ENCODE assay signal across 24 cellular contexts in the genomic region with DNA sequence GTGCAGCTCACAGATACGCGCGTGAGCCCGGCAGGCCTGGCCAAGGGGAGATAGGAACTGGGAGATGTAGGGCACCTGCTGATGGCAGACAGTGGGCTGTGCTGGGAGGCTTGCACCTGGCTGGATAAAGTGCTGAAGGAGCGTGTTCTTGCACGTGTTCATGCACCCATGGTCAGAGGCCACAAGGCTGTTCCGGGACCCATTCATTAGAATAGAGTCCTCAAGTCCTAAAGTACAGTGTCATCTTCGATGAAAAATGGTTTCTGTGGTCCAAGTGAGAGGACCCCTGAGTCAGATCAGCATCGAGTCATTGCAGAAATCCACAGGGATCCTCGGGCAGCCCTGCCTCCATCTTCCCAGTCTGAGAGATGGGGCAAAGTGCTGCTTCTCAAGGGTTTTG.
A peak's percentile ranks its signal among the peaks of the same experiment; 100 is the strongest.
DNase-seq lines count a peak whose midpoint lies in the region; ATAC-seq and TF ChIP-seq lines count a peak whose summit lies in the region.
"Had no signal": no experiment of that assay in that cellular context is flagged by ENCODE, and none has a peak within 500 bp of the region (broad histone marks: within the 10 kb centered on the region; RNA-seq: fewer than 3 reads in every experiment).

No MANE protein-coding gene starts in this region.

- peak overlapping the region; percentile 83 for H3K27ac Mint-ChIP-seq in activated T-cell treated with anti-CD3 and anti-CD28 coated beads, Interleukin-2, amount 50 U/mL, for 72 hours
- no peak overlapping the region for H3K27ac Mint-ChIP-seq in activated T-helper 2 cell treated with anti-CD3 and anti-CD28 coated beads, Interferon-gamma antibody, Interleukin-2, Interleukin-4, amounts not matched to agents 10 μg/mL and 5 μg/mL and 100 μg/mL, durations not matched to agents 14 hours and 24 hours and 36 hours

- no peaks in the 10 kb centered on the region for H3K9me2 ChIP-seq in Karpas-422 (replicated peaks; ENCODE audit: insufficient read depth, low read length)

- H3K27me3 ChIP-seq in Karpas-422 (ENCODE audit: low read length) (no peaks in the 10 kb centered on the region), dorsolateral prefrontal cortex (no peaks in the 10 kb centered on the region), smooth muscle cell (ENCODE audit: low read depth) (no peaks in the 10 kb centered on the region), tibial artery (no peaks in the 10 kb centered on the region)
- H3K27me3 ChIP-seq: BE2C, breast epithelium, left lung, thyroid gland had no signal

- no peak for TF ChIP-seq CTCF in dorsolateral prefrontal cortex (IDR thresholded peaks at IDR 0.05 in 54 of 56, conservative IDR thresholded peaks at IDR 0.05 in 2 of 56; ENCODE audit: low read depth in 1 of 56, partially characterized antibody in 56 of 56)
- TF ChIP-seq CTCF in smooth muscle cell (IDR thresholded peaks at IDR 0.05; ENCODE audit: borderline replicate concordance, insufficient read depth, poor library complexity, severe bottlenecking) = no peak
- TF ChIP-seq CTCF in tibial artery (IDR thresholded peaks at IDR 0.05) = no peak

- no peaks in the 10 kb centered on the region for H3K9me3 ChIP-seq in Karpas-422 (ENCODE audit: low read length)
- no peaks in the 10 kb centered on the region for H3K9me3 ChIP-seq in smooth muscle cell (replicated peaks; ENCODE audit: low read depth)
- no peaks in the 10 kb centered on the region for H3K9me3 ChIP-seq in tibial artery
- H3K9me3 ChIP-seq: BE2C, breast epithelium, left lung, thyroid gland had no signal

- WGBS in smooth muscle cell (ENCODE audit: low lambda C conversion rate) = 92% methylated on average over 10 of the region's 10 CpGs

- H2AFZ ChIP-seq in Karpas-422 (ENCODE audit: low read length) (no peak overlapping the region), smooth muscle cell (ENCODE audit: low read depth) (no peak overlapping the region)

- no peak for DNase-seq in activated T-cell treated with anti-CD3 and anti-CD28 coated beads, Interleukin-2, amount 50 U/mL, for 72 hours
- no peak for DNase-seq in activated T-cell treated with anti-CD3 and anti-CD28 coated beads, Interleukin-2, amount 50 U/mL, for 1 hour
- DNase-seq in Karpas-422 = peak; percentile 64
- DNase-seq in dorsolateral prefrontal cortex = no peak
- no peak for DNase-seq in smooth muscle cell (lab: John Stamatoyannopoulos, UW; ENCODE audit: unreplicated experiment)
- DNase-seq in activated T-helper 2 cell treated with anti-CD3 and anti-CD28 coated beads, Interferon-gamma antibody, Interleukin-2, Interleukin-4, amounts not matched to agents 10 μg/mL and 5 μg/mL and 100 μg/mL, durations not matched to agents 14 hours and 24 hours and 36 hours (ENCODE audit: low spot score) = no peak
- no peak for DNase-seq in tibial artery
- DNase-seq: activated CD4-positive, alpha-beta T cell treated with anti-CD3 and anti-CD28 coated beads, Interleukin-2, amount 50 U/mL, for 4 hours; activated CD8-positive, alpha-beta memory T cell treated with anti-CD3 and anti-CD28 coated beads, Interleukin-2, amount 50 U/mL, for 48 hours; activated gamma-delta T cell treated with Interleukin-2 at 50 U/mL for 16 hours; amniotic stem cell; BE2C; Calu3; effector CD4-positive, alpha-beta T cell; Kasumi-1; left lung; NCI-H524 treated with DMSO at 0.1 percent for 48 hours; SIG-M5; stimulated activated naive CD8-positive, alpha-beta T cell treated with anti-CD3 and anti-CD28 coated beads, Interleukin-15, Interleukin-2, amounts not matched to agents 100 U/mL and 50 U/mL, for 24 hours; thyroid gland had no signal

- H3K79me2 ChIP-seq in Karpas-422 (ENCODE audit: low read length) (peaks cover 90% of the 10 kb centered on the region), smooth muscle cell (ENCODE audit: low read depth) (peaks cover 24% of the 10 kb centered on the region)

- H3K36me3 ChIP-seq in Karpas-422 (ENCODE audit: insufficient read depth, low read length) (no peaks in the 10 kb centered on the region), smooth muscle cell (ENCODE audit: low read depth) (no peaks in the 10 kb centered on the region), tibial artery (no peaks in the 10 kb centered on the region)
- H3K36me3 ChIP-seq: BE2C, breast epithelium, left lung, thyroid gland had no signal

- peaks cover 26% of the 10 kb centered on the region for H3F3A ChIP-seq in smooth muscle cell (ENCODE audit: low read depth)

- H4K20me1 ChIP-seq in Karpas-422 (ENCODE audit: insufficient read depth, low read depth, low read length) (no peaks in the 10 kb centered on the region), smooth muscle cell (ENCODE audit: low read depth) (no peaks in the 10 kb centered on the region)

- peak overlapping the region in 1 of 2 donors; percentile 41 for H3K4me3 Mint-ChIP-seq in activated T-cell treated with anti-CD3 and anti-CD28 coated beads, Interleukin-2, amount 50 U/mL, for 72 hours
- H3K4me3 Mint-ChIP-seq in activated T-helper 2 cell treated with anti-CD3 and anti-CD28 coated beads, Interferon-gamma antibody, Interleukin-2, Interleukin-4, amounts not matched to agents 10 μg/mL and 5 μg/mL and 100 μg/mL, durations not matched to agents 14 hours and 24 hours and 36 hours (ENCODE audit: low read depth) = no peak overlapping the region

- H3K9me3 Mint-ChIP-seq in activated T-cell treated with anti-CD3 and anti-CD28 coated beads, Interleukin-2, amount 50 U/mL, for 72 hours = no peaks in the 10 kb centered on the region
- H3K9me3 Mint-ChIP-seq in activated T-helper 2 cell treated with anti-CD3 and anti-CD28 coated beads, Interferon-gamma antibody, Interleukin-2, Interleukin-4, amounts not matched to agents 10 μg/mL and 5 μg/mL and 100 μg/mL, durations not matched to agents 14 hours and 24 hours and 36 hours = no peaks in the 10 kb centered on the region

- no peaks in the 10 kb centered on the region for H3K27me3 Mint-ChIP-seq in activated T-cell treated with anti-CD3 and anti-CD28 coated beads, Interleukin-2, amount 50 U/mL, for 72 hours (ENCODE audit: low read depth)
- H3K27me3 Mint-ChIP-seq in activated T-helper 2 cell treated with anti-CD3 and anti-CD28 coated beads, Interferon-gamma antibody, Interleukin-2, Interleukin-4, amounts not matched to agents 10 μg/mL and 5 μg/mL and 100 μg/mL, durations not matched to agents 14 hours and 24 hours and 36 hours (ENCODE audit: low read depth) = no peaks in the 10 kb centered on the region

- H3K9ac ChIP-seq in Karpas-422 (ENCODE audit: low read length) (peak overlapping the region; percentile 30; the same call in 1 of the 2 replicates), smooth muscle cell (ENCODE audit: low read depth) (no peak overlapping the region)

- peak overlapping the region; percentile 100 for H3K27ac ChIP-seq in Karpas-422 (ENCODE audit: low read length)
- peak overlapping the region in 31 of 59 donors; percentile 5 to 82 (median 57) for H3K27ac ChIP-seq in dorsolateral prefrontal cortex
- peak overlapping the region; percentile 74 for H3K27ac ChIP-seq in smooth muscle cell (ENCODE audit: low read depth)
- H3K27ac ChIP-seq in tibial artery = no peak overlapping the region
- H3K27ac ChIP-seq: epithelial cell of prostate, left lung, thyroid gland had no signal

- H3K4me3 ChIP-seq in Karpas-422 (ENCODE audit: low read length) = no peak overlapping the region
- no peak overlapping the region for H3K4me3 ChIP-seq in dorsolateral prefrontal cortex
- H3K4me3 ChIP-seq in smooth muscle cell = no peak overlapping the region
- no peak overlapping the region for H3K4me3 ChIP-seq in tibial artery
- H3K4me3 ChIP-seq: breast epithelium, left lung, thyroid gland had no signal

- peaks cover 0 to 4% of the 10 kb centered on the region in 2 donors for H3K36me3 Mint-ChIP-seq in activated T-cell treated with anti-CD3 and anti-CD28 coated beads, Interleukin-2, amount 50 U/mL, for 72 hours (ENCODE audit: insufficient read depth in 2 of 2)
- H3K36me3 Mint-ChIP-seq in activated T-helper 2 cell treated with anti-CD3 and anti-CD28 coated beads, Interferon-gamma antibody, Interleukin-2, Interleukin-4, amounts not matched to agents 10 μg/mL and 5 μg/mL and 100 μg/mL, durations not matched to agents 14 hours and 24 hours and 36 hours (ENCODE audit: low read depth) = peaks cover 9% of the 10 kb centered on the region

- H3K4me2 ChIP-seq in Karpas-422 (ENCODE audit: low read depth, low read length, poor library complexity, severe bottlenecking) = peak overlapping the region; percentile 8
- no peak overlapping the region for H3K4me2 ChIP-seq in smooth muscle cell

- intact Hi-C loops in dorsolateral prefrontal cortex (cut with DNase I) (no loop called here), tibial artery (cut with DNase I; ENCODE audit: low total_unique reads) (no loop called here)
- intact Hi-C loops in activated T-helper 2 cell treated with anti-CD3 and anti-CD28 coated beads, Interferon-gamma antibody, Interleukin-2, Interleukin-4, amounts not matched to agents 10 μg/mL and 5 μg/mL and 100 μg/mL, durations not matched to agents 14 hours and 24 hours and 36 hours (cut with micrococcal nuclease) = loop anchor here (5.0 kb wide), 2 partner anchors 46 to 251 kb away; a partner anchor contains a TSS

- H3K4me1 ChIP-seq in Karpas-422 (ENCODE audit: low read length) = peaks cover 98% of the 10 kb centered on the region
- H3K4me1 ChIP-seq in smooth muscle cell (ENCODE audit: low read depth) = peaks cover 48% of the 10 kb centered on the region
- peaks cover 0 to 26% (median 14%) of the 10 kb centered on the region in 4 donors for H3K4me1 ChIP-seq in tibial artery
- H3K4me1 ChIP-seq: breast epithelium, left lung had no signal

- peaks cover 17% of the 10 kb centered on the region for H3K4me1 Mint-ChIP-seq in activated T-cell treated with anti-CD3 and anti-CD28 coated beads, Interleukin-2, amount 50 U/mL, for 72 hours (ENCODE audit: low read depth)
- H3K4me1 Mint-ChIP-seq in activated T-helper 2 cell treated with anti-CD3 and anti-CD28 coated beads, Interferon-gamma antibody, Interleukin-2, Interleukin-4, amounts not matched to agents 10 μg/mL and 5 μg/mL and 100 μg/mL, durations not matched to agents 14 hours and 24 hours and 36 hours (ENCODE audit: low read depth) = peaks cover 24% of the 10 kb centered on the region

- ATAC-seq in activated T-cell treated with anti-CD3 and anti-CD28 coated beads, Interleukin-2, amount 50 U/mL, for 72 hours (replicated peaks in 1 of 2) = peak in 1 of 2 donors; percentile 29
- no peak for ATAC-seq in HG02840 (IDR thresholded peaks at IDR 0.05; ENCODE audit: low FRiP score, unreplicated experiment)
- ATAC-seq: left lung; Panc1; stimulated activated naive CD8-positive, alpha-beta T cell treated with anti-CD3 and anti-CD28 coated beads, Interleukin-15, Interleukin-2, amounts not matched to agents 100 U/mL and 50 U/mL, for 24 hours had no signal

Comparison
In these comparisons a context has a peak if more than half of its experiments do, and no peak if none do; other contexts are left out.
1. H3K27ac ChIP-seq: peak in Karpas-422 (single experiment), dorsolateral prefrontal cortex (31 of 59) and smooth muscle cell (single experiment); none in tibial artery (0 of 2).